In genomic region chr2:218230882-218231281, GRCh38 we compare ENCODE assay signal across 8 cellular contexts. TPM values are rescaled to one million over a fixed set of nuclear protein-coding genes. Genes with fewer than 3 reads are reported as not detected.
DNase-seq lines count a peak whose midpoint lies in the region; ATAC-seq and TF ChIP-seq lines count a peak whose summit lies in the region.

No MANE protein-coding gene starts in this region.

- H3K4me1 ChIP-seq in ascending aorta, result peaks cover 15 to 35% of the 10 kb centered on the region in 2 donors

- in situ Hi-C loops in KBM-7 (cut with MboI; ENCODE audit: low pct_unique_long_range_greater_than_20kb, low sequenced_read_pairs), result no loop called here

- no peaks in the 10 kb centered on the region for H3K27me3 ChIP-seq in ascending aorta

- peaks cover 66 to 84% of the 10 kb centered on the region in 2 donors for H3K36me3 ChIP-seq in ascending aorta

- H3K4me3 ChIP-seq in ascending aorta, result no peak overlapping the region

- peak in 1 of 3 experiments; percentile 12 for TF ChIP-seq CTCF in ascending aorta (IDR thresholded peaks at IDR 0.05)

- DNase-seq in EL (peak; percentile 37), KBM-7 (peak; percentile 44), ascending aorta (ENCODE audit: low spot score in 2 of 2) (no peak), mucosa of gallbladder (ENCODE audit: low spot score) (peak; percentile 67), NCI-H774 (lab: John Stamatoyannopoulos, UW) (no peak), DMS79 (lab: John Stamatoyannopoulos, UW) (no peak), NCI-H1417 (lab: John Stamatoyannopoulos, UW) (no peak)

- ATAC-seq in GM21381 (IDR thresholded peaks at IDR 0.05; ENCODE audit: unreplicated experiment), result peak; percentile 65

- no peaks in the 10 kb centered on the region for H3K9me3 ChIP-seq in ascending aorta

- peak overlapping the region; percentile 84 to 91 for H3K27ac ChIP-seq in ascending aorta

- intact Hi-C loops in ascending aorta (cut with DNase I), result no loop called here

RNA-seq across cellular contexts. Expression of gene ARPC2, which starts 13.9 kb away (rescaled TPM):
- total RNA-seq in ascending aorta (237 TPM), mucosa of gallbladder (239 TPM)

RNA-seq across cellular contexts. Expression of gene GPBAR1, which starts 29.9 kb away (rescaled TPM):
- total RNA-seq in ascending aorta (not detected), mucosa of gallbladder (49.3 TPM)

RNA-seq across cellular contexts. Expression of gene AAMP, which starts 39.1 kb away (rescaled TPM):
- total RNA-seq in ascending aorta (73.7 TPM), mucosa of gallbladder (114 TPM)

RNA-seq across cellular contexts. Expression of gene PNKD, which starts 39.4 kb away (rescaled TPM):
- 45.8 TPM for total RNA-seq in ascending aorta
- 154 TPM for total RNA-seq in mucosa of gallbladder

Comparison
In these comparisons a context has a peak if more than half of its experiments do, and no peak if none do; other contexts are left out.
1. DNase-seq: peak in EL (single experiment), KBM-7 (single experiment) and mucosa of gallbladder (single experiment); none in ascending aorta (0 of 2), NCI-H774 (single experiment), DMS79 (single experiment) and NCI-H1417 (0 of 3).
2. RNA of gene GPBAR1, which starts 29.9 kb away (total RNA-seq): 49.3 TPM in mucosa of gallbladder (single experiment); not detected in ascending aorta (single experiment); every median in the first group is over 10 times any median in the second.